In genomic region chr2:37831081-37831780, GRCh38 we compare ENCODE assay signal across 20 cellular contexts.
A peak's percentile ranks its signal among the peaks of the same experiment; 100 is the strongest.
DNase-seq lines count a peak whose midpoint lies in the region; ATAC-seq and TF ChIP-seq lines count a peak whose summit lies in the region.
"Had no signal": no experiment of that assay in that cellular context is flagged by ENCODE, and none has a peak within 500 bp of the region (broad histone marks: within the 10 kb centered on the region; RNA-seq: fewer than 3 reads in every experiment).

No MANE protein-coding gene starts in this region.

- H3K9me2 ChIP-seq in Loucy (replicated peaks; ENCODE audit: low read depth, low read length) = no peaks in the 10 kb centered on the region

- H3K4me1 Mint-ChIP-seq in dendritic cell treated with granulocyte-macrophage colony-stimulating factor and Interleukin-4, amounts not matched to agents 40 ng/mL and 50 ng/mL, for 4 days (ENCODE audit: low read depth) = peaks cover 68% of the 10 kb centered on the region

- no peak overlapping the region for H3K27ac ChIP-seq in WERI-Rb-1
- H3K27ac ChIP-seq: GM23248 had no signal

- no peaks in the 10 kb centered on the region for H4K20me1 ChIP-seq in Loucy (ENCODE audit: insufficient read depth, low read length, poor library complexity, severe bottlenecking)

- H3K9me3 Mint-ChIP-seq in dendritic cell treated with granulocyte-macrophage colony-stimulating factor and Interleukin-4, amounts not matched to agents 40 ng/mL and 50 ng/mL, for 4 days = no peaks in the 10 kb centered on the region

- no peak overlapping the region for H3K4me2 ChIP-seq in Loucy (ENCODE audit: low read depth, low read length, poor library complexity, severe bottlenecking)

- peak overlapping the region; percentile 39 for H2AFZ ChIP-seq in Loucy (ENCODE audit: low read length)
- H2AFZ ChIP-seq: GM23248 had no signal

- H3K27me3 ChIP-seq in Loucy (ENCODE audit: insufficient read depth, low read length, poor library complexity, severe bottlenecking) = no peaks in the 10 kb centered on the region
- no peaks in the 10 kb centered on the region for H3K27me3 ChIP-seq in WERI-Rb-1 (ENCODE audit: insufficient read depth, low read depth, severe bottlenecking)

- peaks cover 61% of the 10 kb centered on the region for H3K4me1 ChIP-seq in Loucy (ENCODE audit: insufficient read depth, low read length, poor library complexity, severe bottlenecking)

- no peaks in the 10 kb centered on the region for H3K36me3 Mint-ChIP-seq in dendritic cell treated with granulocyte-macrophage colony-stimulating factor and Interleukin-4, amounts not matched to agents 40 ng/mL and 50 ng/mL, for 4 days (ENCODE audit: low read depth)
- H3K36me3 Mint-ChIP-seq: CD4-positive, alpha-beta memory T cell had no signal

- H3K79me2 ChIP-seq in Loucy (ENCODE audit: insufficient read depth, low read length) = no peaks in the 10 kb centered on the region

- intact Hi-C loops in dendritic cell treated with granulocyte-macrophage colony-stimulating factor and Interleukin-4, amounts not matched to agents 40 ng/mL and 50 ng/mL, for 4 days (cut with micrococcal nuclease) = loop anchor here (10.0 kb wide), 2 partner anchors 156 to 286 kb away; partner anchors contain the start of gene CDC42EP3
- intact Hi-C loops in left ventricle myocardium superior (cut with micrococcal nuclease) = loop anchor here (5.0 to 10.0 kb wide), 3 partner anchors 166 to 434 kb away; no protein-coding TSS in a partner anchor
- intact Hi-C loops in sciatic nerve (cut with DNase I) = loop anchor here (5.0 kb wide), 1 partner anchor 419 kb away; no protein-coding TSS in a partner anchor

- H3K27ac Mint-ChIP-seq in dendritic cell treated with granulocyte-macrophage colony-stimulating factor and Interleukin-4, amounts not matched to agents 40 ng/mL and 50 ng/mL, for 4 days = peak overlapping the region; percentile 28
- H3K27ac Mint-ChIP-seq: CD4-positive, alpha-beta memory T cell had no signal

- H3K4me3 ChIP-seq in Loucy (ENCODE audit: low read length, poor library complexity, severe bottlenecking) = no peak overlapping the region
- no peak overlapping the region for H3K4me3 ChIP-seq in WERI-Rb-1 (ENCODE audit: low read depth, low read length)
- H3K4me3 ChIP-seq: GM23248, K562 had no signal

- H3K9ac ChIP-seq in Loucy (ENCODE audit: low read depth, low read length, poor library complexity, severe bottlenecking) = no peak overlapping the region
- H3K9ac ChIP-seq: GM23248 had no signal

- H3K9me3 ChIP-seq in Loucy (ENCODE audit: insufficient read depth, low read depth, low read length) (no peaks in the 10 kb centered on the region), WERI-Rb-1 (ENCODE audit: severe bottlenecking) (no peaks in the 10 kb centered on the region)

- H3K4me3 Mint-ChIP-seq in dendritic cell treated with granulocyte-macrophage colony-stimulating factor and Interleukin-4, amounts not matched to agents 40 ng/mL and 50 ng/mL, for 4 days = no peak overlapping the region
- H3K4me3 Mint-ChIP-seq: CD4-positive, alpha-beta memory T cell had no signal

- TF ChIP-seq CTCF in Loucy (conservative IDR thresholded peaks at IDR 0.05; ENCODE audit: low read length) (no peak), WERI-Rb-1 (IDR thresholded peaks at IDR 0.05; ENCODE audit: low read depth, low read length) (no peak)

- no peaks in the 10 kb centered on the region for H3F3A ChIP-seq in Loucy (ENCODE audit: low read depth)

- no peaks in the 10 kb centered on the region for H3K27me3 Mint-ChIP-seq in dendritic cell treated with granulocyte-macrophage colony-stimulating factor and Interleukin-4, amounts not matched to agents 40 ng/mL and 50 ng/mL, for 4 days
- H3K27me3 Mint-ChIP-seq: CD4-positive, alpha-beta memory T cell had no signal

- ATAC-seq in left ventricle myocardium superior (peak; percentile 84), sciatic nerve (peak; percentile 5)
- ATAC-seq: K562, Panc1 had no signal

- DNase-seq in left ventricle myocardium superior (peak; percentile 79), sciatic nerve (ENCODE audit: low spot score) (no peak), WERI-Rb-1 (no peak), NCI-H1048 (lab: John Stamatoyannopoulos, UW) (no peak), putamen (ENCODE audit: low spot score) (no peak), kidney glomerular epithelial cell (lab: John Stamatoyannopoulos, UW) (no peak)
- DNase-seq: Calu3; CD4-positive, alpha-beta memory T cell; DMS79; GM23248; HCEC 1CT; MV-4-11; NCI-H1436 treated with DMSO at 0.1 percent for 48 hours; NCI-H2081; NCI-H524; SHP77 had no signal

- H3K36me3 ChIP-seq in Loucy (ENCODE audit: insufficient read depth, low read length) = no peaks in the 10 kb centered on the region
- no peaks in the 10 kb centered on the region for H3K36me3 ChIP-seq in WERI-Rb-1
